Comparison of ENCODE assay signal across 9 cellular contexts in the genomic region with DNA sequence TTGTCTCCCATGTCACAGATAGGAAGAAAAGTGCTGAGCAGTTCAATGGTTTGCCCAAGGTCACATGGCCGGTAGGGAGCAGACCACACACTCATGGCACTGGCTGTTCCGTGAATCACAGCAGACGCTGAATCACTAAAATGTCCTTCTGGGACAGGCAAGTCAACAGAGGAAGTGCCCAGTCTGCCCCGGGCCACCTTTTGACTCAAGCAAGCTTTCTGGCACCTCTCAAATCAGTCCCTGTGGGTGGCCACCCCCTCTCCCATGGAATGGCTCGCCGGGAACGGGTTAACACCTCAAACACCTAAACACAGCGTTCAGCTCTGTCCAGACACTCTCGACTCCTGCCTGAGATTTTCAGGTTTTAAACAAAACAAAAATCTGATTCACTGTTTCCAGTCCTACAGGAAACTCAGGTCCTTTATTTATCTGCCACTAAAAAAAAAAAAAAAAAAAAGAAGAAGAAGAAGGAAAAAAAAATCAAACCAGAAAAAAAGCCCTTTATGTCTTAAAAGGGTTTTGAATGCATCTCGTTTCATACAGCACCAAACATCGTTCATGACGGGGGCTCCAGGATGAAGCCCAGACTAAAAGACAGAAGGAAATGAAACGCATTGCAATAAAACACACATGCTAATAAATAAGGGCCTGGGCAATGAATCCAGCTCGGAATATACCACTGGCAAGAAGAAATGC. TPM values are rescaled to one million over a fixed set of nuclear protein-coding genes. Genes with fewer than 3 reads are reported as not detected.
DNase-seq lines count a peak whose midpoint lies in the region; ATAC-seq and TF ChIP-seq lines count a peak whose summit lies in the region.
"Had no signal": no experiment of that assay in that cellular context is flagged by ENCODE, and none has a peak within 500 bp of the region (broad histone marks: within the 10 kb centered on the region; RNA-seq: fewer than 3 reads in every experiment).

No MANE protein-coding gene starts in this region.

- no peak overlapping the region for H4K5ac ChIP-seq in H9 (ENCODE audit: insufficient read length, low read depth, low read length)

- H3K23me2 ChIP-seq in H9 (ENCODE audit: insufficient read length, low read depth, low read length, poor library complexity, severe bottlenecking) = no peaks in the 10 kb centered on the region

- CTCF ChIA-PET in activated CD4-positive, alpha-beta memory T cell treated with anti-CD3 and anti-CD28 coated beads for 36 hours (lab: Charles Lee) = no interaction called here

- no peak overlapping the region for H4K8ac ChIP-seq in H9 (replicated peaks; ENCODE audit: insufficient read length, low read depth, low read length)

- no peaks in the 10 kb centered on the region for H3K79me2 ChIP-seq in H9 (ENCODE audit: insufficient read depth, low read length)

- no peak overlapping the region for H2BK15ac ChIP-seq in H9 (ENCODE audit: low read depth, low read length)

- no peak overlapping the region for H3K23ac ChIP-seq in H9 (ENCODE audit: insufficient read length, low read depth, low read length)

- no peaks in the 10 kb centered on the region for H3K79me1 ChIP-seq in H9 (ENCODE audit: insufficient read depth, low read depth, low read length, poor library complexity, severe bottlenecking)

- H3K18ac ChIP-seq in H9 (ENCODE audit: insufficient read length, low read depth, low read length) = no peak overlapping the region

- no peak overlapping the region for H4K91ac ChIP-seq in H9 (ENCODE audit: insufficient read length, low read depth, low read length)

- H3K27me3 ChIP-seq in H9 (ENCODE audit: insufficient read depth, low read length) = no peaks in the 10 kb centered on the region
- H3K27me3 ChIP-seq: upper lobe of left lung had no signal

- intact Hi-C loops in activated CD4-positive, alpha-beta memory T cell treated with anti-CD3 and anti-CD28 coated beads for 36 hours (cut with micrococcal nuclease) = loop anchor here (1.0 to 5.0 kb wide), 6 partner anchors 10 to 136 kb away; no protein-coding TSS in a partner anchor

- no peaks in the 10 kb centered on the region; the same call in 1 of the 2 replicates for H3K4me1 ChIP-seq in H9 (ENCODE audit: insufficient read depth, low read length)
- H3K4me1 ChIP-seq: upper lobe of left lung had no signal

- no peak overlapping the region for H2AK5ac ChIP-seq in H9 (ENCODE audit: insufficient read length, low read length)

- no peak overlapping the region for H3K4me2 ChIP-seq in H9 (ENCODE audit: insufficient read depth, insufficient read length, low read length)

- H3K4me3 Mint-ChIP-seq in H9 = no peak overlapping the region
- H3K4me3 Mint-ChIP-seq in activated CD4-positive, alpha-beta memory T cell treated with anti-CD3 and anti-CD28 coated beads for 36 hours = peak overlapping the region; percentile 61

- WGBS in H9 (ENCODE audit: extremely low coverage, insufficient read length, low lambda C conversion rate) = no CpG with 5 or more reads among the region's 14 CpGs

- no peak overlapping the region for H2BK20ac ChIP-seq in H9 (ENCODE audit: low read depth, low read length, poor library complexity, severe bottlenecking)

- H2BK12ac ChIP-seq in H9 (ENCODE audit: insufficient read length, low read depth, low read length) = no peak overlapping the region

- DNase-seq in H9 (no peak), fibroblast of pulmonary artery (ENCODE audit: low read depth) (peak; percentile 56), iPS-NIHi11 (ENCODE audit: low spot score) (no peak), Kasumi-1 (lab: John Stamatoyannopoulos, UW) (no peak)
- peak; percentile 89 for DNase-seq in activated CD4-positive, alpha-beta memory T cell treated with anti-CD3 and anti-CD28 coated beads for 36 hours
- peak; percentile 42 to 57 (median 57) for DNase-seq in stimulated activated CD4-positive, alpha-beta T cell treated with anti-CD3 and anti-CD28 coated beads, Interleukin-12 subunit alpha, Interleukin-12 subunit beta, amount 100 ng/mL, for 48 hours (ENCODE audit: low read depth in 2 of 3, low spot score in 1 of 3)

- no peaks in the 10 kb centered on the region for H4K20me1 ChIP-seq in H9 (ENCODE audit: control insufficient read depth, insufficient read depth, insufficient read length)

- H3K27me3 Mint-ChIP-seq in H9 (ENCODE audit: low read depth) = no peaks in the 10 kb centered on the region
- no peaks in the 10 kb centered on the region for H3K27me3 Mint-ChIP-seq in activated CD4-positive, alpha-beta memory T cell treated with anti-CD3 and anti-CD28 coated beads for 36 hours

- no peak overlapping the region for H3K9ac ChIP-seq in H9 (ENCODE audit: extremely low read depth, insufficient read length, low read length)

- H2BK5ac ChIP-seq in H9 (ENCODE audit: insufficient read length, low read length) = no peak overlapping the region

- no peak overlapping the region for H2AFZ ChIP-seq in H9 (ENCODE audit: low read length)

- H3K27ac Mint-ChIP-seq in H9 = peak overlapping the region; percentile 26 to 84 (median 68); a peak in 5 of 7 replicates
- peak overlapping the region; percentile 96 for H3K27ac Mint-ChIP-seq in activated CD4-positive, alpha-beta memory T cell treated with anti-CD3 and anti-CD28 coated beads for 36 hours

- H3K36me3 Mint-ChIP-seq in H9 (ENCODE audit: insufficient read depth in 1 of 3, low read depth in 3 of 3) = peaks cover 3 to 14% (median 5%) of the 10 kb centered on the region in 3 experiments; a peak in 5 of 7 replicates
- peaks cover 61% of the 10 kb centered on the region for H3K36me3 Mint-ChIP-seq in activated CD4-positive, alpha-beta memory T cell treated with anti-CD3 and anti-CD28 coated beads for 36 hours

- no peak overlapping the region for H2BK120ac ChIP-seq in H9 (ENCODE audit: low read depth, low read length, poor library complexity, severe bottlenecking)

- no peak overlapping the region for H3K56ac ChIP-seq in H9 (ENCODE audit: insufficient read length, low read depth, low read length)

- TF ChIP-seq CTCF in H9 (conservative IDR thresholded peaks at IDR 0.05) = no peak
- no peak for TF ChIP-seq CTCF in fibroblast of pulmonary artery (IDR thresholded peaks at IDR 0.05; ENCODE audit: low read length, missing control alignments)

- POLR2A ChIA-PET in activated CD4-positive, alpha-beta memory T cell treated with anti-CD3 and anti-CD28 coated beads for 36 hours (lab: Charles Lee) = interaction anchor here (0.6 to 1.1 kb wide), 7 partner anchors 11 to 277 kb away, joined by 3 to 4 read pairs (median 3); no protein-coding TSS in a partner anchor

- H3T11ph ChIP-seq in H9 (ENCODE audit: low read length) = no peak overlapping the region

- H3K27ac ChIP-seq in H9 (ENCODE audit: insufficient read length, low read depth, low read length) = no peak overlapping the region

- H3K14ac ChIP-seq in H9 (ENCODE audit: insufficient read depth, low read length) = no peak overlapping the region

- H3K9me3 ChIP-seq in H9 (ENCODE audit: control insufficient read depth, low read depth, low read length) = no peaks in the 10 kb centered on the region

- H3K4ac ChIP-seq in H9 (ENCODE audit: low read depth, low read length) = no peak overlapping the region

- ATAC-seq in HG03521 (IDR thresholded peaks at IDR 0.05; ENCODE audit: unreplicated experiment) (no peak), GM21528 (IDR thresholded peaks at IDR 0.05; ENCODE audit: low FRiP score, unreplicated experiment) (no peak)

- H3K9me3 Mint-ChIP-seq in H9 = peaks cover 4 to 7% of the 10 kb centered on the region in 2 experiments; a peak in 4 of 5 replicates
- peaks cover 17% of the 10 kb centered on the region for H3K9me3 Mint-ChIP-seq in activated CD4-positive, alpha-beta memory T cell treated with anti-CD3 and anti-CD28 coated beads for 36 hours

- H3K4me3 ChIP-seq in fibroblast of pulmonary artery (replicated peaks; ENCODE audit: low read depth, low read length) = peak overlapping the region; percentile 24
- H3K4me3 ChIP-seq: upper lobe of left lung had no signal

- H3K4me1 Mint-ChIP-seq in H9 = peaks cover 23 to 26% of the 10 kb centered on the region in 2 experiments
- peaks cover 51% of the 10 kb centered on the region for H3K4me1 Mint-ChIP-seq in activated CD4-positive, alpha-beta memory T cell treated with anti-CD3 and anti-CD28 coated beads for 36 hours (ENCODE audit: low read depth)

RNA-seq across cellular contexts. Expression of gene CARD11, which starts 15.4 kb away (rescaled TPM):
- total RNA-seq in H9 (2021) = 20.0 and 22.3 TPM in 2 replicates
- 100 to 1,000 TPM; 107 to 108 TPM for total RNA-seq in activated CD4-positive, alpha-beta memory T cell treated with anti-CD3 and anti-CD28 coated beads for 36 hours

Comparison
In these comparisons a context has a peak if more than half of its experiments do, and no peak if none do; other contexts are left out.
1. DNase-seq: peak in activated CD4-positive, alpha-beta memory T cell treated with anti-CD3 and anti-CD28 coated beads for 36 hours (single experiment), fibroblast of pulmonary artery (single experiment) and stimulated activated CD4-positive, alpha-beta T cell treated with anti-CD3 and anti-CD28 coated beads, Interleukin-12 subunit alpha, Interleukin-12 subunit beta, amount 100 ng/mL, for 48 hours (3 of 3); none in H9 (single experiment), iPS-NIHi11 (single experiment) and Kasumi-1 (0 of 2).